In the genomic region with DNA sequence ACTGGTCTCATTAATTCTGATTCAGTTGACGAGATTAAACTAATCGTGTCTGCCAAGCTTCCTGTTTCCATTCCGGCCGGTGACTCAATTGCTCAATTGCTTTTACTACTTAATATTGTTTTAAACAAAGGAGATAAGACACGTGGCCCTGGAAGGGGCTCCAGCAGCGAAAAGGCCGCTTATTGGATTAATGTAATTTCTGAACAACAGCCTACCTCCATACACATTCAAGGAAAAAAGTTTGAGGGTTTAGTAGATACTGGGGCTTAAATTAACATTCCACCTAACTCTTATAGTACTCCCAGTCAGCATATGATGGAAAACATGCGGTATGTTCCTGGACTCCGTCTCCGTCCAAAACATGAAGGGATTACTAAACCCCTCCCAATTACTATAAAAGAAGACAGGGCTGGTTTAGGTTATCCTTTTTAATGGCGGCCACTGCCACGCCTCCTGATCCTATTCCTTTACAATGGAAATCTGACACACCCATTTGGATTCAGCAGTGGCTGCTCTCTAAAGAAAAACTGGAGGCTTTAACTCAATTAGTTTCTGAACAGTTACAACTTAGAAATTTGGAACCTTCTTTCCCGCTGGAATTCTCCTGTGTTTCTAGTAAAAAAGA, we compare ENCODE assay signal across 17 cellular contexts.
"Had no signal": no experiment of that assay in that cellular context is flagged by ENCODE, and none has a peak within 500 bp of the region (broad histone marks: within the 10 kb centered on the region; RNA-seq: fewer than 3 reads in every experiment).

No MANE protein-coding gene starts in this region.

- H3K4me3 ChIP-seq: esophagus squamous epithelium, heart right ventricle, pancreas, suprapubic skin had no signal

- H3K4me1 ChIP-seq: esophagus squamous epithelium, foreskin keratinocyte, heart right ventricle had no signal

- H3K27ac ChIP-seq: brain microvascular endothelial cell, esophagus squamous epithelium, foreskin keratinocyte, heart right ventricle, pancreas, suprapubic skin had no signal

- DNase-seq: activated CD4-positive, alpha-beta T cell treated with anti-CD3 and anti-CD28 coated beads, Interleukin-2, amount 50 U/mL, for 4 hours; activated CD8-positive, alpha-beta memory T cell treated with anti-CD3 and anti-CD28 coated beads, Interleukin-2, amount 10 ng/mL, durations not matched to agents 7 days and 5 days; activated effector memory CD4-positive, alpha-beta T cell treated with Interleukin-2 at 50 U/mL for 16 hours; activated T-cell treated with anti-CD3 and anti-CD28 coated beads, Interleukin-2, amount 50 U/mL, for 24 hours; amygdala; brain microvascular endothelial cell; esophagus squamous epithelium; foreskin keratinocyte; heart right ventricle; kidney; left ventricle myocardium superior; right cardiac atrium; stimulated activated CD4-positive, alpha-beta T cell treated with anti-CD3 and anti-CD28 coated beads, Interleukin-2, amount 100 ng/mL, for 24 hours; stimulated activated naive CD8-positive, alpha-beta T cell treated with anti-CD3 and anti-CD28 coated beads, Interleukin-15, Interleukin-2, amounts not matched to agents 100 U/mL and 50 U/mL, for 24 hours had no signal

- H3K36me3 ChIP-seq: brain microvascular endothelial cell, heart right ventricle, pancreas, suprapubic skin had no signal

- H3K9me3 ChIP-seq: pancreas, suprapubic skin had no signal

- H3K27me3 ChIP-seq: brain microvascular endothelial cell, esophagus squamous epithelium, foreskin keratinocyte, heart right ventricle, pancreas, suprapubic skin had no signal

- ATAC-seq: activated CD8-positive, alpha-beta memory T cell treated with anti-CD3 and anti-CD28 coated beads, Interleukin-2, amount 10 ng/mL, durations not matched to agents 7 days and 5 days; activated naive CD4-positive, alpha-beta T cell treated with anti-CD3 and anti-CD28 coated beads, Interleukin-2, amount 50 U/mL, for 72 hours; foreskin keratinocyte; heart right ventricle; left ventricle myocardium superior; stimulated activated naive CD8-positive, alpha-beta T cell treated with anti-CD3 and anti-CD28 coated beads, Interleukin-15, Interleukin-2, amounts not matched to agents 100 U/mL and 50 U/mL, for 24 hours had no signal
